Comparison of ENCODE assay signal across 18 cellular contexts in genomic region chr12:14510574-14510973, GRCh38. TPM values are rescaled to one million over a fixed set of nuclear protein-coding genes. Genes with fewer than 3 reads are reported as not detected.
DNase-seq lines count a peak whose midpoint lies in the region; ATAC-seq, FAIRE-seq and TF ChIP-seq lines count a peak whose summit lies in the region.
"Had no signal": no experiment of that assay in that cellular context is flagged by ENCODE, and none has a peak within 500 bp of the region (broad histone marks: within the 10 kb centered on the region; RNA-seq: fewer than 3 reads in every experiment).

No MANE protein-coding gene starts in this region.

- H3K4me3 Mint-ChIP-seq in Caco-2 (ENCODE audit: unreplicated experiment) = no peak overlapping the region
- H3K4me3 Mint-ChIP-seq in effector memory CD8-positive, alpha-beta T cell = no peak overlapping the region
- H3K4me3 Mint-ChIP-seq in stimulated activated memory B cell treated with anti-CD40 and anti-IgM and Interleukin-4, amounts not matched to agents 10 μg/mL and 1 μg/mL and 100 μg/mL, for 72 hours = no peak overlapping the region
- H3K4me3 Mint-ChIP-seq: CD4-positive, CD25-positive, alpha-beta regulatory T cell; HFFc6 had no signal

- H3K27ac ChIP-seq in neutrophil = peak overlapping the region; percentile 37
- no peak overlapping the region for H3K27ac ChIP-seq in prostate gland
- H3K27ac ChIP-seq: A549 had no signal

- H3K27me3 ChIP-seq in Caco-2 (replicated peaks; ENCODE audit: control insufficient read depth, insufficient read depth, low read length) = no peaks in the 10 kb centered on the region
- H3K27me3 ChIP-seq in neutrophil = no peaks in the 10 kb centered on the region
- no peaks in the 10 kb centered on the region for H3K27me3 ChIP-seq in prostate gland (replicated peaks; ENCODE audit: insufficient read depth)

- intact Hi-C loops in Caco-2 (cut with micrococcal nuclease; ENCODE audit: unreplicated experiment) = loop anchor here (5.0 kb wide), 4 partner anchors 143 to 273 kb away; partner anchors contain the start of gene ATF7IP
- intact Hi-C loops in prostate gland (cut with DNase I) = no loop called here

- H3K27me3 Mint-ChIP-seq in Caco-2 (ENCODE audit: insufficient read depth, unreplicated experiment) = no peaks in the 10 kb centered on the region
- no peaks in the 10 kb centered on the region for H3K27me3 Mint-ChIP-seq in effector memory CD8-positive, alpha-beta T cell
- H3K27me3 Mint-ChIP-seq in stimulated activated memory B cell treated with anti-CD40 and anti-IgM and Interleukin-4, amounts not matched to agents 10 μg/mL and 1 μg/mL and 100 μg/mL, for 72 hours = no peaks in the 10 kb centered on the region

- no peaks in the 10 kb centered on the region for H3K9me3 Mint-ChIP-seq in Caco-2 (ENCODE audit: unreplicated experiment)
- no peaks in the 10 kb centered on the region for H3K9me3 Mint-ChIP-seq in effector memory CD8-positive, alpha-beta T cell
- H3K9me3 Mint-ChIP-seq in stimulated activated memory B cell treated with anti-CD40 and anti-IgM and Interleukin-4, amounts not matched to agents 10 μg/mL and 1 μg/mL and 100 μg/mL, for 72 hours = no peaks in the 10 kb centered on the region
- H3K9me3 Mint-ChIP-seq: CD4-positive, CD25-positive, alpha-beta regulatory T cell; HFFc6 had no signal

- no peak for DNase-seq in Caco-2
- DNase-seq in GM12891 (ENCODE audit: insufficient read length, low spot score) = no peak
- no peak for DNase-seq in effector memory CD8-positive, alpha-beta T cell
- DNase-seq in prostate gland (ENCODE audit: low spot score) = no peak
- DNase-seq: CD4-positive, CD25-positive, alpha-beta regulatory T cell; DMS79 treated with DMSO at 0.1 percent for 48 hours; GF-D8; HCEC 1CT; HFFc6; Karpas-422 had no signal

- no TSS peak for BruUV-seq in Caco-2 (replicated peaks; lab: Mats Ljungman, UMichigan)

- H3K4me3 ChIP-seq in Caco-2 (ENCODE audit: low read depth, low read length) (no peak overlapping the region), neutrophil (ENCODE audit: low read depth in 1 of 2, low read length in 1 of 2) (no peak overlapping the region), prostate gland (no peak overlapping the region)
- H3K4me3 ChIP-seq: A549, K562 had no signal

- H3K4me1 Mint-ChIP-seq in Caco-2 (ENCODE audit: low read depth, unreplicated experiment) = peaks cover 10% of the 10 kb centered on the region
- peaks cover 0 to 2% of the 10 kb centered on the region in 2 donors for H3K4me1 Mint-ChIP-seq in effector memory CD8-positive, alpha-beta T cell (ENCODE audit: low read depth in 2 of 2)
- H3K4me1 Mint-ChIP-seq in stimulated activated memory B cell treated with anti-CD40 and anti-IgM and Interleukin-4, amounts not matched to agents 10 μg/mL and 1 μg/mL and 100 μg/mL, for 72 hours = no peaks in the 10 kb centered on the region

- H3K9me3 ChIP-seq in Caco-2 (no peaks in the 10 kb centered on the region), neutrophil (no peaks in the 10 kb centered on the region), prostate gland (no peaks in the 10 kb centered on the region)
- H3K9me3 ChIP-seq: A549 had no signal

- no peak for TF ChIP-seq POLR2A in GM12891 (IDR thresholded peaks at IDR 0.05; ENCODE audit: low read depth, low read length)
- TF ChIP-seq POLR2A in prostate gland (IDR thresholded peaks at IDR 0.05) = no peak

- POLR2A ChIA-PET in Caco-2 (lab: Charles Lee) = interaction anchor here (0.6 kb wide), 1 partner anchor 17 kb away, joined by 4 read pairs; no protein-coding TSS in a partner anchor

- peaks cover 14% of the 10 kb centered on the region for H3K4me1 ChIP-seq in Caco-2
- H3K4me1 ChIP-seq in neutrophil (ENCODE audit: control insufficient read depth in 1 of 2, insufficient read depth in 1 of 2, low read depth in 1 of 2, low read length in 1 of 2) = no peaks in the 10 kb centered on the region
- H3K4me1 ChIP-seq in prostate gland (replicated peaks) = no peaks in the 10 kb centered on the region
- H3K4me1 ChIP-seq: A549 had no signal

- FAIRE-seq in GM12891 (lab: Jason Lieb, UNC) = no peak
- FAIRE-seq: GM18507, H1, K562 had no signal

- ATAC-seq in effector memory CD8-positive, alpha-beta T cell (replicated peaks) = no peak
- no peak for ATAC-seq in HG02798 (IDR thresholded peaks at IDR 0.05; ENCODE audit: poor library complexity, unreplicated experiment)
- ATAC-seq in stimulated activated memory B cell treated with anti-CD40 and anti-IgM and Interleukin-4, amounts not matched to agents 10 μg/mL and 1 μg/mL and 100 μg/mL, for 72 hours = no peak
- ATAC-seq in GM19455 (IDR thresholded peaks at IDR 0.05; ENCODE audit: unreplicated experiment) = no peak
- ATAC-seq: A549, K562 had no signal

- H3K36me3 Mint-ChIP-seq in Caco-2 (ENCODE audit: insufficient read depth, unreplicated experiment) = peaks cover 44% of the 10 kb centered on the region
- no peaks in the 10 kb centered on the region for H3K36me3 Mint-ChIP-seq in effector memory CD8-positive, alpha-beta T cell (ENCODE audit: insufficient read depth)
- H3K36me3 Mint-ChIP-seq in stimulated activated memory B cell treated with anti-CD40 and anti-IgM and Interleukin-4, amounts not matched to agents 10 μg/mL and 1 μg/mL and 100 μg/mL, for 72 hours = no peaks in the 10 kb centered on the region
- H3K36me3 Mint-ChIP-seq: CD4-positive, CD25-positive, alpha-beta regulatory T cell had no signal

- H3K36me3 ChIP-seq in Caco-2 (ENCODE audit: control insufficient read depth, insufficient read depth, low read length) = no peaks in the 10 kb centered on the region
- H3K36me3 ChIP-seq in neutrophil = peaks cover 94% of the 10 kb centered on the region
- no peaks in the 10 kb centered on the region for H3K36me3 ChIP-seq in prostate gland

- TF ChIP-seq CTCF in Caco-2 (IDR thresholded peaks at IDR 0.05; ENCODE audit: insufficient read depth in 1 of 2, low read depth in 1 of 2, low read length in 1 of 2, severe bottlenecking in 1 of 2, unreplicated experiment in 1 of 2) = no peak
- no peak for TF ChIP-seq CTCF in neutrophil (IDR thresholded peaks at IDR 0.05)
- no peak for TF ChIP-seq CTCF in prostate gland (IDR thresholded peaks at IDR 0.05)

- peak overlapping the region; percentile 31 for H3K27ac Mint-ChIP-seq in Caco-2 (ENCODE audit: unreplicated experiment)
- peak overlapping the region; percentile 49 to 51 for H3K27ac Mint-ChIP-seq in effector memory CD8-positive, alpha-beta T cell
- no peak overlapping the region for H3K27ac Mint-ChIP-seq in stimulated activated memory B cell treated with anti-CD40 and anti-IgM and Interleukin-4, amounts not matched to agents 10 μg/mL and 1 μg/mL and 100 μg/mL, for 72 hours
- H3K27ac Mint-ChIP-seq: CD4-positive, CD25-positive, alpha-beta regulatory T cell; HFFc6 had no signal

- 68% methylated on average over 3 of the region's 3 CpGs for WGBS in prostate gland

- CTCF ChIA-PET in Caco-2 (lab: Charles Lee) = no interaction called here

TF ChIP-seq in GM12891, 5 proteins besides CTCF, POLR2A, EP300 and RAD21:
- TF ChIP-seq POLR2AphosphoS5 (IDR thresholded peaks at IDR 0.05; ENCODE audit: low read depth, low read length) (no peak), POU2F2 (IDR thresholded peaks at IDR 0.05; ENCODE audit: low read depth, low read length) (no peak), PAX5 (IDR thresholded peaks at IDR 0.05; ENCODE audit: insufficient read depth, low read length, severe bottlenecking) (no peak), TAF1 (IDR thresholded peaks at IDR 0.05; ENCODE audit: low read depth, low read length) (no peak), SPI1 (IDR thresholded peaks at IDR 0.05; ENCODE audit: low read depth, low read length) (peak; percentile 44)

RNA-seq across cellular contexts. Expression of gene PLBD1, which starts 57.1 kb away (rescaled TPM):
- 21.1 and 21.4 TPM in 2 replicates for total RNA-seq in Caco-2 (2022)
- 0.98 TPM for polyA plus RNA-seq in GM12891 (2012; ENCODE audit: low read depth, missing spikeins)
- total RNA-seq in prostate gland = 10 to 100 TPM in 1 of 2 donors, 1 to 10 TPM in 1; 5.7 to 19.5 TPM
- total RNA-seq: CD4-positive, CD25-positive, alpha-beta regulatory T cell; HFFc6 had no signal
